1 cellular context compared by ENCODE assay signal in genomic region chr2:63840785-63841253, GRCh38.
TF ChIP-seq lines count a peak whose summit lies in the region.

No MANE protein-coding gene starts in this region.

TF ChIP-seq in HepG2, 621 proteins besides CTCF, POLR2A, EP300 and RAD21 (continued from another document and continues in another):
- TF ChIP-seq, protein P1, sequence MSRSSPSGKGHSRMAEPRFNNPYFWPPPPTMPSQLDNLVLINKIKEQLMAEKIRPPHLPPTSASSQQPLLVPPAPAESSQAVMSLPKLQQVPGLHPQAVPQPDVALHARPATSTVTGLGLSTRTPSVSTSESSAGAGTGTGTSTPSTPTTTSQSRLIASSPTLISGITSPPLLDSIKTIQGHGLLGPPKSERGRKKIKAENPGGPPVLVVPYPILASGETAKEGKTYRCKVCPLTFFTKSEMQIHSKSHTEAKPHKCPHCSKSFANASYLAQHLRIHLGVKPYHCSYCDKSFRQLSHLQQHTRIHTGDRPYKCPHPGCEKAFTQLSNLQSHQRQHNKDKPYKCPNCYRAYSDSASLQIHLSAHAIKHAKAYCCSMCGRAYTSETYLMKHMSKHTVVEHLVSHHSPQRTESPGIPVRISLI (CRISPR knock-in tag; IDR thresholded peaks at IDR 0.05; ENCODE audit: borderline replicate concordance): no peak; the same call in 1 of the 2 replicates
- TF ChIP-seq, protein P2, sequence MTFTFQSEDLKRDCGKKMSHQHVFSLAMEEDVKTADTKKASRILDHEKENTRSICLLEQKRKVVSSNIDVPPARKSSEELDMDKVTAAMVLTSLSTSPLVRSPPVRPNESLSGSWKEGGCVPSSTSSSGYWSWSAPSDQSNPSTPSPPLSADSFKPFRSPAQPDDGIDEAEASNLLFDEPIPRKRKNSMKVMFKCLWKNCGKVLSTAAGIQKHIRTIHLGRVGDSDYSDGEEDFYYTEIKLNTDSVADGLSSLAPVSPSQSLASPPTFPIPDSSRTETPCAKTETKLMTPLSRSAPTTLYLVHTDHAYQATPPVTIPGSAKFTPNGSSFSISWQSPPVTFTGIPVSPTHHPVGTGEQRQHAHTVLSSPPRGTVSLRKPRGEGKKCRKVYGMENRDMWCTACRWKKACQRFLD (CRISPR knock-in tag; IDR thresholded peaks at IDR 0.05; ENCODE audit: borderline replicate concordance): no peak
- TF ChIP-seq, protein P3, sequence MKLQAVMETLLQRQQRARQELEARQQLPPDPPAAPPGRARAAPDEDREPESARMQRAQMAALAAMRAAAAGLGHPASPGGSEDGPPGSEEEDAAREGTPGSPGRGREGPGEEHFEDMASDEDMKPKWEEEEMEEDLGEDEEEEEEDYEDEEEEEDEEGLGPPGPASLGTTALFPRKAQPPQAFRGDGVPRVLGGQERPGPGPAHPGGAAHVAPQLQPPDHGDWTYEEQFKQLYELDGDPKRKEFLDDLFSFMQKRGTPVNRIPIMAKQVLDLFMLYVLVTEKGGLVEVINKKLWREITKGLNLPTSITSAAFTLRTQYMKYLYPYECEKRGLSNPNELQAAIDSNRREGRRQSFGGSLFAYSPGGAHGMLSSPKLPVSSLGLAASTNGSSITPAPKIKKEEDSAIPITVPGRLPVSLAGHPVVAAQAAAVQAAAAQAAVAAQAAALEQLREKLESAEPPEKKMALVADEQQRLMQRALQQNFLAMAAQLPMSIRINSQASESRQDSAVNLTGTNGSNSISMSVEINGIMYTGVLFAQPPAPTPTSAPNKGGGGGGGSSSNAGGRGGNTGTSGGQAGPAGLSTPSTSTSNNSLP (IDR thresholded peaks at IDR 0.05; ENCODE audit: low read depth, low read length): 0 out of 2 replicates have a peak, but pooled peaks have one; percentile 8
- TF ChIP-seq RELA (CRISPR knock-in tag; IDR thresholded peaks at IDR 0.05) (0 out of 2 replicates have a peak, but pooled peaks have one; percentile 13), ZNF720 (CRISPR knock-in tag; IDR thresholded peaks at IDR 0.05) (no peak), RBAK (CRISPR knock-in tag; IDR thresholded peaks at IDR 0.05) (no peak), ZBTB38 (CRISPR knock-in tag; IDR thresholded peaks at IDR 0.05) (peak; percentile 17; the same call in 1 of the 2 replicates), ZFP36L2 (CRISPR knock-in tag; IDR thresholded peaks at IDR 0.05) (no peak), SMARCE1 (IDR thresholded peaks at IDR 0.05; ENCODE audit: borderline replicate concordance) (no peak), ZNF468 (CRISPR knock-in tag; IDR thresholded peaks at IDR 0.05) (peak; percentile 85; the same call in 1 of the 2 replicates), HNRNPK (IDR thresholded peaks at IDR 0.05; ENCODE audit: low read depth, low read length, poor library complexity, severe bottlenecking) (peak; percentile 99), ZNF543 (CRISPR knock-in tag; IDR thresholded peaks at IDR 0.05) (peak; percentile 75; the same call in 1 of the 2 replicates), ZSCAN9 (CRISPR knock-in tag; IDR thresholded peaks at IDR 0.05; ENCODE audit: borderline replicate concordance) (peak; percentile 60; the same call in 1 of the 2 replicates), ZMAT3 (CRISPR knock-in tag; conservative IDR thresholded peaks at IDR 0.05) (peak; percentile 66; the same call in 1 of the 2 replicates), HHEX (CRISPR knock-in tag; IDR thresholded peaks at IDR 0.05) (no peak; the same call in 1 of the 2 replicates), GPN1 (CRISPR knock-in tag; IDR thresholded peaks at IDR 0.05; ENCODE audit: borderline replicate concordance) (no peak), PRPF4 (IDR thresholded peaks at IDR 0.05; ENCODE audit: low read depth, low read length, poor library complexity, severe bottlenecking) (peak; percentile 60), ATF7-NPFF (CRISPR knock-in tag; IDR thresholded peaks at IDR 0.05; ENCODE audit: low read depth) (no peak), HDAC1 (CRISPR knock-in tag; IDR thresholded peaks at IDR 0.05) (peak; percentile 92), RFXAP (CRISPR knock-in tag; IDR thresholded peaks at IDR 0.05; ENCODE audit: borderline replicate concordance) (peak; percentile 77; the same call in 1 of the 2 replicates), ZNF83 (CRISPR knock-in tag; IDR thresholded peaks at IDR 0.05; ENCODE audit: borderline replicate concordance) (no peak), STAT5B (CRISPR knock-in tag; IDR thresholded peaks at IDR 0.05) (no peak), ZNF597 (CRISPR knock-in tag; IDR thresholded peaks at IDR 0.05) (no peak), STAG1 (CRISPR knock-in tag; IDR thresholded peaks at IDR 0.05) (no peak), ZBTB20 (CRISPR knock-in tag; IDR thresholded peaks at IDR 0.05; ENCODE audit: borderline replicate concordance, low read depth) (peak; percentile 88; the same call in 1 of the 2 replicates), JDP2 (CRISPR knock-in tag; IDR thresholded peaks at IDR 0.05; ENCODE audit: borderline replicate concordance) (no peak), SNAPC5 (CRISPR knock-in tag; IDR thresholded peaks at IDR 0.05; ENCODE audit: borderline replicate concordance) (no peak), NFE2L1 (CRISPR knock-in tag; IDR thresholded peaks at IDR 0.05; ENCODE audit: borderline replicate concordance) (no peak), ZNF841 (CRISPR knock-in tag; IDR thresholded peaks at IDR 0.05; ENCODE audit: borderline replicate concordance) (no peak), AKAP8 (CRISPR knock-in tag; IDR thresholded peaks at IDR 0.05) (no peak), HNRNPUL1 (IDR thresholded peaks at IDR 0.05; ENCODE audit: low read depth, low read length) (no peak), TFDP1 (CRISPR knock-in tag; IDR thresholded peaks at IDR 0.05; ENCODE audit: borderline replicate concordance) (peak; percentile 71; the same call in 1 of the 2 replicates), NPAS2 (CRISPR knock-in tag; IDR thresholded peaks at IDR 0.05; ENCODE audit: borderline replicate concordance) (no peak), NKX3-1 (CRISPR knock-in tag; IDR thresholded peaks at IDR 0.05) (peak; percentile 76; the same call in 1 of the 2 replicates), TP53 (CRISPR knock-in tag; conservative IDR thresholded peaks at IDR 0.05) (0 out of 2 replicates have a peak, but pooled peaks have one; percentile 25), ZNF432 (CRISPR knock-in tag; IDR thresholded peaks at IDR 0.05; ENCODE audit: borderline replicate concordance) (no peak), RARA (CRISPR knock-in tag; IDR thresholded peaks at IDR 0.05) (peak; percentile 32; the same call in 1 of the 2 replicates), DDIT3 (CRISPR knock-in tag; IDR thresholded peaks at IDR 0.05) (no peak), ZNF562 (CRISPR knock-in tag; IDR thresholded peaks at IDR 0.05; ENCODE audit: borderline replicate concordance) (no peak), TSC22D2 (CRISPR knock-in tag; IDR thresholded peaks at IDR 0.05; ENCODE audit: borderline replicate concordance) (no peak), DNMT3B (CRISPR knock-in tag; conservative IDR thresholded peaks at IDR 0.05) (no peak), ZNF652 (CRISPR knock-in tag; IDR thresholded peaks at IDR 0.05; ENCODE audit: borderline replicate concordance, low read depth) (no peak), NFE2L2 (IDR thresholded peaks at IDR 0.05; ENCODE audit: low read length) (no peak), HNRNPL (IDR thresholded peaks at IDR 0.05; ENCODE audit: low read depth, low read length) (peak; percentile 76; the same call in 1 of the 2 replicates), NRL (CRISPR knock-in tag; IDR thresholded peaks at IDR 0.05; ENCODE audit: borderline replicate concordance) (peak; percentile 14; the same call in 1 of the 2 replicates), ZFX (CRISPR knock-in tag; IDR thresholded peaks at IDR 0.05; ENCODE audit: low read depth) (no peak), KDM3A (CRISPR knock-in tag; IDR thresholded peaks at IDR 0.05; ENCODE audit: low read depth) (no peak), POLR2AphosphoS2 (IDR thresholded peaks at IDR 0.05; ENCODE audit: low read depth, low read length) (peak; percentile 74; the same call in 1 of the 2 replicates)
- TF ChIP-seq, protein P4, sequence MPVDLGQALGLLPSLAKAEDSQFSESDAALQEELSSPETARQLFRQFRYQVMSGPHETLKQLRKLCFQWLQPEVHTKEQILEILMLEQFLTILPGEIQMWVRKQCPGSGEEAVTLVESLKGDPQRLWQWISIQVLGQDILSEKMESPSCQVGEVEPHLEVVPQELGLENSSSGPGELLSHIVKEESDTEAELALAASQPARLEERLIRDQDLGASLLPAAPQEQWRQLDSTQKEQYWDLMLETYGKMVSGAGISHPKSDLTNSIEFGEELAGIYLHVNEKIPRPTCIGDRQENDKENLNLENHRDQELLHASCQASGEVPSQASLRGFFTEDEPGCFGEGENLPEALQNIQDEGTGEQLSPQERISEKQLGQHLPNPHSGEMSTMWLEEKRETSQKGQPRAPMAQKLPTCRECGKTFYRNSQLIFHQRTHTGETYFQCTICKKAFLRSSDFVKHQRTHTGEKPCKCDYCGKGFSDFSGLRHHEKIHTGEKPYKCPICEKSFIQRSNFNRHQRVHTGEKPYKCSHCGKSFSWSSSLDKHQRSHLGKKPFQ (CRISPR knock-in tag; IDR thresholded peaks at IDR 0.05; ENCODE audit: insufficient replicate concordance): no peak
- TF ChIP-seq, protein P5, sequence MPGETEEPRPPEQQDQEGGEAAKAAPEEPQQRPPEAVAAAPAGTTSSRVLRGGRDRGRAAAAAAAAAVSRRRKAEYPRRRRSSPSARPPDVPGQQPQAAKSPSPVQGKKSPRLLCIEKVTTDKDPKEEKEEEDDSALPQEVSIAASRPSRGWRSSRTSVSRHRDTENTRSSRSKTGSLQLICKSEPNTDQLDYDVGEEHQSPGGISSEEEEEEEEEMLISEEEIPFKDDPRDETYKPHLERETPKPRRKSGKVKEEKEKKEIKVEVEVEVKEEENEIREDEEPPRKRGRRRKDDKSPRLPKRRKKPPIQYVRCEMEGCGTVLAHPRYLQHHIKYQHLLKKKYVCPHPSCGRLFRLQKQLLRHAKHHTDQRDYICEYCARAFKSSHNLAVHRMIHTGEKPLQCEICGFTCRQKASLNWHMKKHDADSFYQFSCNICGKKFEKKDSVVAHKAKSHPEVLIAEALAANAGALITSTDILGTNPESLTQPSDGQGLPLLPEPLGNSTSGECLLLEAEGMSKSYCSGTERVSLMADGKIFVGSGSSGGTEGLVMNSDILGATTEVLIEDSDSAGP (CRISPR knock-in tag; IDR thresholded peaks at IDR 0.05; ENCODE audit: borderline replicate concordance): peak; percentile 74
- TF ChIP-seq, protein P6, sequence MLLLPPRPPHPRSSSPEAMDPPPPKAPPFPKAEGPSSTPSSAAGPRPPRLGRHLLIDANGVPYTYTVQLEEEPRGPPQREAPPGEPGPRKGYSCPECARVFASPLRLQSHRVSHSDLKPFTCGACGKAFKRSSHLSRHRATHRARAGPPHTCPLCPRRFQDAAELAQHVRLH (CRISPR knock-in tag; IDR thresholded peaks at IDR 0.05; ENCODE audit: borderline replicate concordance, low read depth): peak; percentile 78; the same call in 1 of the 2 replicates
- TF ChIP-seq, protein P7, sequence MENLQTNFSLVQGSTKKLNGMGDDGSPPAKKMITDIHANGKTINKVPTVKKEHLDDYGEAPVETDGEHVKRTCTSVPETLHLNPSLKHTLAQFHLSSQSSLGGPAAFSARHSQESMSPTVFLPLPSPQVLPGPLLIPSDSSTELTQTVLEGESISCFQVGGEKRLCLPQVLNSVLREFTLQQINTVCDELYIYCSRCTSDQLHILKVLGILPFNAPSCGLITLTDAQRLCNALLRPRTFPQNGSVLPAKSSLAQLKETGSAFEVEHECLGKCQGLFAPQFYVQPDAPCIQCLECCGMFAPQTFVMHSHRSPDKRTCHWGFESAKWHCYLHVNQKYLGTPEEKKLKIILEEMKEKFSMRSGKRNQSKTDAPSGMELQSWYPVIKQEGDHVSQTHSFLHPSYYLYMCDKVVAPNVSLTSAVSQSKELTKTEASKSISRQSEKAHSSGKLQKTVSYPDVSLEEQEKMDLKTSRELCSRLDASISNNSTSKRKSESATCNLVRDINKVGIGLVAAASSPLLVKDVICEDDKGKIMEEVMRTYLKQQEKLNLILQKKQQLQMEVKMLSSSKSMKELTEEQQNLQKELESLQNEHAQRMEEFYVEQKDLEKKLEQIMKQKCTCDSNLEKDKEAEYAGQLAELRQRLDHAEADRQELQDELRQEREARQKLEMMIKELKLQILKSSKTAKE (CRISPR knock-in tag; IDR thresholded peaks at IDR 0.05; ENCODE audit: borderline replicate concordance): peak; percentile 64; the same call in 1 of the 2 replicates
